1 cellular context compared by ENCODE assay signal in genomic region chr1:162663589-162664030, GRCh38.
TF ChIP-seq lines count a peak whose summit lies in the region.

No MANE protein-coding gene starts in this region.

TF ChIP-seq in WTC11, 78 proteins besides CTCF, POLR2A, EP300 and RAD21 (continued from another document):
- TF ChIP-seq AFF4 (CRISPR knock-in tag; IDR thresholded peaks at IDR 0.05; ENCODE audit: borderline replicate concordance) (no peak), OVOL2 (CRISPR knock-in tag; IDR thresholded peaks at IDR 0.05; ENCODE audit: borderline replicate concordance) (no peak), TP53 (CRISPR knock-in tag; IDR thresholded peaks at IDR 0.05) (no peak), SMAD3 (CRISPR knock-in tag; IDR thresholded peaks at IDR 0.05; ENCODE audit: borderline replicate concordance) (no peak), HMGA2 (CRISPR knock-in tag; IDR thresholded peaks at IDR 0.05) (no peak), KAT7 (CRISPR knock-in tag; IDR thresholded peaks at IDR 0.05; ENCODE audit: borderline replicate concordance) (no peak), IRF2 (CRISPR knock-in tag; IDR thresholded peaks at IDR 0.05; ENCODE audit: borderline replicate concordance, low read depth) (no peak), RELA (CRISPR knock-in tag; IDR thresholded peaks at IDR 0.05; ENCODE audit: borderline replicate concordance) (no peak)
